In the genomic region with DNA sequence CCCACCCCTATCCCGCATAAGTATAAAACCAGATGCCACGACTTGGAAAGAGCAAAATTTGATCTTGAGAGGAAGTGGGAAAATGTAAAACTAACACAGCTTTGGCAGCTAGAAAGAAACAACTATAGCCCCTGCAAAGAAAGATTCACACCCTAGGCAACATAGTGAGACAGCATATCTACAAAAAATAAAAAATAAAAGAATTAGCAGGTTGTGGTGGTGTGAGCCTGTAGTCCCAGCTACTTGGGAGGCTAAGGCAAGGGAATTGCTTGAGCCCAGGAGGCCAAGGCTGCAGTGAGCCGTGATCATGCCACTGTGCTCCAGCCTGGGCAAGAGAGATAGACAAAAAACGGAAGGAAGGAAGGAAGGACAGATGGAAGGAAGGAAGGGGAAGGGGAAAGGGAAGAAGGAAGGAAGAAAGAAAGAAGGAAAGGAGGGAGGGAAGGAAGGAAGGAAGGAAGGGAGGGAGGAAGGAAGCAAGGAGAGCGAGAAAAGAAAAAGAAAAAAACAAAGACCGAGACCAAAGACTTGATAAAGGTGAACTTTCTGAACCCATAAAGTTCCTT, we compare ENCODE assay signal across 8 cellular contexts. TPM values are rescaled to one million over a fixed set of nuclear protein-coding genes. Genes with fewer than 3 reads are reported as not detected.
DNase-seq lines count a peak whose midpoint lies in the region; ATAC-seq and TF ChIP-seq lines count a peak whose summit lies in the region.

No MANE protein-coding gene starts in this region.

- H3K27me3 ChIP-seq in CD4-positive, alpha-beta memory T cell (ENCODE audit: insufficient read depth, low read length) = no peaks in the 10 kb centered on the region
- H3K27me3 ChIP-seq in MM.1S (replicated peaks; ENCODE audit: insufficient read depth, low read length) = no peaks in the 10 kb centered on the region
- no peaks in the 10 kb centered on the region for H3K27me3 ChIP-seq in psoas muscle (ENCODE audit: insufficient read depth in 3 of 3, low read length in 2 of 3)
- H3K27me3 ChIP-seq in BE2C = no peaks in the 10 kb centered on the region

- no peaks in the 10 kb centered on the region for H3K9me3 Mint-ChIP-seq in CD4-positive, alpha-beta memory T cell

- no peak overlapping the region for H3K9ac ChIP-seq in MM.1S (ENCODE audit: low read length)

- no peaks in the 10 kb centered on the region for H3K9me3 ChIP-seq in CD4-positive, alpha-beta memory T cell (ENCODE audit: control insufficient read depth in 1 of 2, low read length in 2 of 2)
- H3K9me3 ChIP-seq in MM.1S (replicated peaks; ENCODE audit: insufficient read depth, low read length) (no peaks in the 10 kb centered on the region), psoas muscle (no peaks in the 10 kb centered on the region), BE2C (no peaks in the 10 kb centered on the region)

- no peaks in the 10 kb centered on the region for H4K20me1 ChIP-seq in MM.1S (ENCODE audit: insufficient read depth, low read length)

- no peaks in the 10 kb centered on the region for H3K79me2 ChIP-seq in MM.1S (ENCODE audit: low read length)

- peaks cover 73% of the 10 kb centered on the region for H3K4me1 ChIP-seq in CD4-positive, alpha-beta memory T cell (ENCODE audit: insufficient read depth, low read length)
- H3K4me1 ChIP-seq in MM.1S (ENCODE audit: low read length) (peaks cover 31% of the 10 kb centered on the region), psoas muscle (peaks cover 25% of the 10 kb centered on the region), BE2C (peaks cover 12% of the 10 kb centered on the region)

- CTCF ChIA-PET in CD4-positive, alpha-beta memory T cell (lab: Charles Lee; ENCODE audit: partially characterized antibody) = interaction anchor here (1.2 to 4.3 kb wide), 9 partner anchors 10 to 376 kb away, joined by 3 to 29 read pairs (median 14); partner anchors contain the start of gene RAP1A

- 64 to 77% (median 71%) methylated on average over 6 of the region's 6 CpGs for WGBS in psoas muscle, 3 donors

- peak overlapping the region; percentile 51; the same call in 1 of the 2 replicates for H2AFZ ChIP-seq in MM.1S (ENCODE audit: low read length)

- H3K9me2 ChIP-seq in MM.1S (replicated peaks; ENCODE audit: insufficient read depth, low read length) = no peaks in the 10 kb centered on the region

- H3K27ac ChIP-seq in CD4-positive, alpha-beta memory T cell (ENCODE audit: low read depth, low read length) = peak overlapping the region; percentile 46
- H3K27ac ChIP-seq in MM.1S (ENCODE audit: low read length) (peak overlapping the region; percentile 73; the same call in 1 of the 2 replicates), coronary artery (peak overlapping the region; percentile 11 to 27), psoas muscle (peak overlapping the region; percentile 87)

- H3K4me2 ChIP-seq in MM.1S (ENCODE audit: low read depth, low read length) = no peak overlapping the region

- intact Hi-C loops in CD4-positive, alpha-beta memory T cell (cut with micrococcal nuclease) = loop anchor here (5.0 kb wide), 1 partner anchor 37 kb away; no protein-coding TSS in a partner anchor
- intact Hi-C loops in psoas muscle (cut with DNase I) = no loop called here

- H3K4me1 Mint-ChIP-seq in CD4-positive, alpha-beta memory T cell = peaks cover 61 to 73% (median 64%) of the 10 kb centered on the region in 4 donors

- no peaks in the 10 kb centered on the region for H3K36me3 ChIP-seq in CD4-positive, alpha-beta memory T cell (ENCODE audit: insufficient read depth, low read length)
- H3K36me3 ChIP-seq in MM.1S (replicated peaks; ENCODE audit: insufficient read depth, low read length) (no peaks in the 10 kb centered on the region), psoas muscle (ENCODE audit: insufficient read depth in 1 of 2, low read depth in 1 of 2) (no peaks in the 10 kb centered on the region), BE2C (no peaks in the 10 kb centered on the region)

- DNase-seq in CD4-positive, alpha-beta memory T cell = no peak
- DNase-seq in MM.1S = no peak
- no peak for DNase-seq in coronary artery (ENCODE audit: low spot score)
- no peak for DNase-seq in psoas muscle
- no peak for DNase-seq in BE2C
- no peak for DNase-seq in occipital lobe (lab: John Stamatoyannopoulos, UW)
- DNase-seq in dermis blood vessel endothelial cell = no peak

- H3K27ac Mint-ChIP-seq in CD4-positive, alpha-beta memory T cell = peak overlapping the region; percentile 81 to 93 (median 85)

- POLR2A ChIA-PET in CD4-positive, alpha-beta memory T cell (lab: Charles Lee; ENCODE audit: partially characterized antibody) = interaction anchor here (0.9 to 10.6 kb wide), 11 partner anchors 9 to 118 kb away, joined by 3 to 162 read pairs (median 9); partner anchors contain the start of gene RAP1A

- peaks cover 16% of the 10 kb centered on the region for H3F3A ChIP-seq in MM.1S (ENCODE audit: insufficient read depth, low read length)

- peak overlapping the region in 6 of 8 donors; percentile 21 to 73 (median 57) for H3K4me3 Mint-ChIP-seq in CD4-positive, alpha-beta memory T cell

- H3K4me3 ChIP-seq in CD4-positive, alpha-beta memory T cell (ENCODE audit: low read length in 2 of 2) = no peak overlapping the region
- H3K4me3 ChIP-seq in MM.1S (ENCODE audit: low read length) = no peak overlapping the region
- no peak overlapping the region for H3K4me3 ChIP-seq in coronary artery
- H3K4me3 ChIP-seq in psoas muscle = no peak overlapping the region
- no peak overlapping the region for H3K4me3 ChIP-seq in BE2C (ENCODE audit: low read depth, low read length)

- H3K36me3 Mint-ChIP-seq in CD4-positive, alpha-beta memory T cell = no peaks in the 10 kb centered on the region

- H3K27me3 Mint-ChIP-seq in CD4-positive, alpha-beta memory T cell = no peaks in the 10 kb centered on the region

- no peak for ATAC-seq in psoas muscle
- no peak for ATAC-seq in HG02852 (IDR thresholded peaks at IDR 0.05; ENCODE audit: unreplicated experiment)

- TF ChIP-seq CTCF in MM.1S (IDR thresholded peaks at IDR 0.05; ENCODE audit: low read length) (no peak), coronary artery (IDR thresholded peaks at IDR 0.05) (no peak), psoas muscle (IDR thresholded peaks at IDR 0.05) (no peak), BE2C (IDR thresholded peaks at IDR 0.05; ENCODE audit: low read depth, low read length) (no peak)

RNA-seq across cellular contexts. Expression of gene RAP1A, which starts 25.4 kb away (rescaled TPM):
- 100 to 1,000 TPM; 130 to 134 TPM for total RNA-seq in CD4-positive, alpha-beta memory T cell
- 10 to 100 TPM; 67.2 to 85.7 TPM for polyA plus RNA-seq in CD4-positive, alpha-beta memory T cell
- total RNA-seq in psoas muscle = 10 to 100 TPM; 63.6 to 94.8 (median 73.8) TPM
- 100 to 1,000 TPM in 2 of 3 donors, 10 to 100 TPM in 1; 64.2 to 235 (median 102) TPM for polyA plus RNA-seq in psoas muscle
- 27.6 TPM for polyA plus RNA-seq in BE2C (2012; ENCODE audit: insufficient read depth, insufficient read length, low read depth)
- 31.0 TPM for total RNA-seq in occipital lobe
- 21.1 and 49.1 TPM in 2 replicates for total RNA-seq in dermis blood vessel endothelial cell

Comparison
In these comparisons a context has a peak if more than half of its experiments do, and no peak if none do; other contexts are left out.
1. H3K27ac ChIP-seq: peak in every context shown above with its lines; median percentile 87 in psoas muscle; 73 in MM.1S; 46 in CD4-positive, alpha-beta memory T cell; 19 in coronary artery.